Comparison of ENCODE assay signal across 10 cellular contexts in the genomic region with DNA sequence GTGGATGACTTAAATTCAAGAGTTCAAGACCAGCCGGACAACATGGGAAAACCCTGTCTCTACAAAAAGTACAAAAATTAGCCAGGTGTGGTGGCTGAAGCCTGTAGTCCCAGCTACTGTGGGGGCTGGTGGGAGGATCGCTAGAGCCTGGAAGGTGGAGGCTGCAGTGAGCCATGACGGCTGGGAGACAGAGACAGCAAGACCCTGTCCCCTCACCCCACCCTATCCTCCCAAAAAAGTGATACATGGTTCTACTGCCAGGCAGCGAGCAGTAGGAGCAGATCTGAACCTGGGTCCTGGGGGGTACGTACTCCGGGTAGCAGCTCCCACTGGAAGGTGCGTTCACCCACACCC. TPM values are rescaled to one million over a fixed set of nuclear protein-coding genes. Genes with fewer than 3 reads are reported as not detected.
A peak's percentile ranks its signal among the peaks of the same experiment; 100 is the strongest.
DNase-seq lines count a peak whose midpoint lies in the region; ATAC-seq and TF ChIP-seq lines count a peak whose summit lies in the region.
"Had no signal": no experiment of that assay in that cellular context is flagged by ENCODE, and none has a peak within 500 bp of the region (broad histone marks: within the 10 kb centered on the region; RNA-seq: fewer than 3 reads in every experiment).

No MANE protein-coding gene starts in this region.

- H3K27ac ChIP-seq in BLaER1 (no peak overlapping the region), Karpas-422 (ENCODE audit: low read length) (no peak overlapping the region)

- H3K4me3 Mint-ChIP-seq in nephron progenitor cell, result peak overlapping the region; percentile 90

- H3K4me1 ChIP-seq in BLaER1 (peaks cover 53% of the 10 kb centered on the region), Karpas-422 (ENCODE audit: low read length) (peaks cover 33% of the 10 kb centered on the region)

- DNase-seq in Karpas-422, result no peak
- DNase-seq in choroid plexus epithelial cell (ENCODE audit: low read depth), result no peak
- no peak for DNase-seq in nephron progenitor cell
- no peak for DNase-seq in GF-D8 (lab: John Stamatoyannopoulos, UW)
- no peak for DNase-seq in cerebellar cortex (ENCODE audit: low spot score)
- DNase-seq in left colon, result no peak
- DNase-seq: pancreas, T1000 had no signal

- peak overlapping the region; percentile 80 for H3K27ac Mint-ChIP-seq in nephron progenitor cell

- TF ChIP-seq CTCF in choroid plexus epithelial cell (conservative IDR thresholded peaks at IDR 0.05; ENCODE audit: low read depth, low read length), result no peak
- no peak for TF ChIP-seq CTCF in nephron progenitor cell (IDR thresholded peaks at IDR 0.05)

- H2AFZ ChIP-seq in Karpas-422 (ENCODE audit: low read length), result no peak overlapping the region

- intact Hi-C loops in left colon (cut with DNase I, micrococcal nuclease), result loop anchor here in 1 of 2 donors (5.0 kb wide), 1 partner anchor 79 kb away; no protein-coding TSS in a partner anchor

- no peaks in the 10 kb centered on the region for H3K27me3 ChIP-seq in BLaER1
- no peaks in the 10 kb centered on the region for H3K27me3 ChIP-seq in Karpas-422 (ENCODE audit: low read length)
- H3K27me3 ChIP-seq: pancreas had no signal

- H3K4me3 ChIP-seq in BLaER1, result peak overlapping the region; percentile 98
- peak overlapping the region; percentile 91 for H3K4me3 ChIP-seq in Karpas-422 (ENCODE audit: low read length)
- H3K4me3 ChIP-seq in choroid plexus epithelial cell (ENCODE audit: low read depth, low read length), result peak overlapping the region; percentile 14

- peaks cover 40% of the 10 kb centered on the region for H3K4me1 Mint-ChIP-seq in nephron progenitor cell

- H3K27me3 Mint-ChIP-seq in nephron progenitor cell (ENCODE audit: low read depth, poor library complexity), result peaks cover 3% of the 10 kb centered on the region

- no peaks in the 10 kb centered on the region for H3K9me2 ChIP-seq in Karpas-422 (replicated peaks; ENCODE audit: insufficient read depth, low read length)

- peaks cover 58% of the 10 kb centered on the region for H3K79me2 ChIP-seq in Karpas-422 (ENCODE audit: low read length)

- no peak for ATAC-seq in GM19463 (IDR thresholded peaks at IDR 0.05; ENCODE audit: unreplicated experiment)
- ATAC-seq in left colon, result no peak

- H3K4me2 ChIP-seq in BLaER1 (peak overlapping the region; percentile 98), Karpas-422 (ENCODE audit: low read depth, low read length, poor library complexity, severe bottlenecking) (peak overlapping the region; percentile 91)

- H3K9me3 ChIP-seq in BLaER1 (no peaks in the 10 kb centered on the region), Karpas-422 (ENCODE audit: low read length) (no peaks in the 10 kb centered on the region)
- H3K9me3 ChIP-seq: pancreas had no signal

- H3K36me3 Mint-ChIP-seq in nephron progenitor cell (ENCODE audit: low read depth), result peaks cover 47% of the 10 kb centered on the region

- H3K9me3 Mint-ChIP-seq in nephron progenitor cell, result no peaks in the 10 kb centered on the region

- H3K9ac ChIP-seq in BLaER1 (peak overlapping the region; percentile 99), Karpas-422 (ENCODE audit: low read length) (peak overlapping the region; percentile 91)

- H3K36me3 ChIP-seq in BLaER1 (peaks cover 66% of the 10 kb centered on the region), Karpas-422 (ENCODE audit: insufficient read depth, low read length) (peaks cover 43% of the 10 kb centered on the region)

- H4K20me1 ChIP-seq in BLaER1 (peaks cover 94% of the 10 kb centered on the region), Karpas-422 (ENCODE audit: insufficient read depth, low read depth, low read length) (peaks cover 59% of the 10 kb centered on the region)

RNA-seq across cellular contexts. Expression of gene PSMA7, which starts 2.2 kb away (rescaled TPM):
- 181 and 259 TPM in 2 replicates for total RNA-seq in Karpas-422 (2014; rRNA removed; shearing (Covaris generic); ENCODE audit: low replicate concordance)
- total RNA-seq in left colon, result 100 to 1,000 TPM; 148 to 178 TPM

RNA-seq across cellular contexts. Expression of gene SS18L1, which starts 2.5 kb away (rescaled TPM):
- total RNA-seq in Karpas-422 (2014; rRNA removed; shearing (Covaris generic); ENCODE audit: low replicate concordance), result 12.3 and 13.1 TPM in 2 replicates
- total RNA-seq in left colon, result 10 to 100 TPM; 11.3 to 17.2 TPM

RNA-seq across cellular contexts. Expression of gene LSM14B, which starts 18.7 kb away (rescaled TPM):
- 16.1 and 32.3 TPM in 2 replicates for total RNA-seq in Karpas-422 (2014; rRNA removed; shearing (Covaris generic); ENCODE audit: low replicate concordance)
- 10 to 100 TPM; 33.0 to 36.3 TPM for total RNA-seq in left colon

RNA-seq across cellular contexts. Expression of gene MTG2, which starts 41.8 kb away (rescaled TPM):
- total RNA-seq in Karpas-422 (2014; rRNA removed; shearing (Covaris generic); ENCODE audit: low replicate concordance), result 20.2 and 31.5 TPM in 2 replicates
- 10 to 100 TPM; 26.3 to 34.3 TPM for total RNA-seq in left colon

Comparison
In these comparisons a context has a peak if more than half of its experiments do, and no peak if none do; other contexts are left out.
1. H3K4me3 ChIP-seq: peak in every context shown above with its lines; median percentile 98 in BLaER1; 91 in Karpas-422; 14 in choroid plexus epithelial cell.